22 cellular contexts compared by ENCODE assay signal in the genomic region with DNA sequence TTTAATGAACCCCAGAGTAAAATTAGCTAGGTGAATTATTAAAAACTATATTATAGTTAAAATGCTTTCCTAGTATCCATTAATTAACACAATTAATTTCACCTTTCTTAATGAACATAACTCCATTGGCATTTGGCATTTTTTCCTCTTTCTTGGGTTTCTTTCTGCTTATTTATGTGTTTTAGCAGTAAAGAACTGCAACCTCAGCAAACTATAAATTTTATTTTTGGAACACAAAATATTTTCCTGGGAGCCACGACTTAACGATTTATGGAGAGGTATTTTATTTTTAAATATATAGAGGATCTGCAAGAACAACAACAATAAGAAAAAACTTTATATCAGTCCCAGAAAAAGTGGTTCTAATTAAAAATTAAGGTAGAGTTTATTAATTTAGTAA.
"Had no signal": no experiment of that assay in that cellular context is flagged by ENCODE, and none has a peak within 500 bp of the region (broad histone marks: within the 10 kb centered on the region; RNA-seq: fewer than 3 reads in every experiment).

No MANE protein-coding gene starts in this region.

- H3K4me1 ChIP-seq: esophagus muscularis mucosa, foreskin keratinocyte, gastroesophageal sphincter, heart left ventricle, left lung, lower lobe of right lung had no signal

- H3K79me2 ChIP-seq: hepatocyte had no signal

- FAIRE-seq: endothelial cell of umbilical vein, frontal cortex, keratinocyte had no signal

- H3K27ac ChIP-seq: coronary artery, dorsolateral prefrontal cortex, esophagus muscularis mucosa, foreskin keratinocyte, gastroesophageal sphincter, heart left ventricle, hepatocyte, left lung, lower lobe of right lung had no signal

- H3K27me3 ChIP-seq: dorsolateral prefrontal cortex, esophagus muscularis mucosa, foreskin keratinocyte, gastroesophageal sphincter, heart left ventricle, hepatocyte, left lung had no signal

- H3K4me3 ChIP-seq: coronary artery, dorsolateral prefrontal cortex, esophagus muscularis mucosa, gastroesophageal sphincter, heart left ventricle, hepatocyte, left lung, lower lobe of right lung, mucosa of descending colon had no signal

- DNase-seq: dermis blood vessel endothelial cell; dorsolateral prefrontal cortex; effector CD4-positive, alpha-beta T cell; effector memory CD4-positive, alpha-beta T cell; foreskin keratinocyte; heart left ventricle; hypothalamus; immature natural killer cell; left cardiac atrium; left lung; left ventricle myocardium superior; lower lobe of right lung; mesenchymal stem cell; mucosa of descending colon; naive B cell had no signal

- ATAC-seq: foreskin keratinocyte, gastroesophageal sphincter, heart left ventricle, left cardiac atrium, left lung, left ventricle myocardium superior, lower lobe of right lung, mucosa of descending colon had no signal

- H2AFZ ChIP-seq: hepatocyte had no signal

- H3K36me3 ChIP-seq: esophagus muscularis mucosa, gastroesophageal sphincter, heart left ventricle, left lung, lower lobe of right lung had no signal

- H3K9me3 ChIP-seq: esophagus muscularis mucosa, gastroesophageal sphincter, left lung, lower lobe of right lung, mucosa of descending colon had no signal

- H3K4me2 ChIP-seq: hepatocyte had no signal
